Comparison of ENCODE assay signal across 4 cellular contexts in genomic region chr19:43512384-43512783, GRCh38. TPM values are rescaled to one million over a fixed set of nuclear protein-coding genes. Genes with fewer than 3 reads are reported as not detected.
"Had no signal": no experiment of that assay in that cellular context is flagged by ENCODE, and none has a peak within 500 bp of the region (broad histone marks: within the 10 kb centered on the region; RNA-seq: fewer than 3 reads in every experiment).

No MANE protein-coding gene starts in this region.

RNA-seq across cellular contexts. Expression of gene ZNF575, which starts 20.6 kb away (rescaled TPM):
- total RNA-seq: hepatocyte, skeletal muscle tissue had no signal

RNA-seq across cellular contexts. Expression of gene LYPD3, which starts 47.0 kb away (rescaled TPM):
- total RNA-seq: occipital lobe, pulmonary artery endothelial cell, skeletal muscle tissue had no signal
